ENCODE assay signal across 17 cellular contexts in genomic region chr3:35224571-35225280, GRCh38.
DNase-seq lines count a peak whose midpoint lies in the region; ATAC-seq, FAIRE-seq and TF ChIP-seq lines count a peak whose summit lies in the region.
"Had no signal": no experiment of that assay in that cellular context is flagged by ENCODE, and none has a peak within 500 bp of the region (broad histone marks: within the 10 kb centered on the region; RNA-seq: fewer than 3 reads in every experiment).

No MANE protein-coding gene starts in this region.

- FAIRE-seq in urothelium cell line (lab: Jason Lieb, UNC): no peak
- FAIRE-seq: GM12892 had no signal

- no peak for ATAC-seq in GM21526 (IDR thresholded peaks at IDR 0.05; ENCODE audit: low FRiP score, unreplicated experiment)

- TF ChIP-seq POLR2A in Peyer's patch (IDR thresholded peaks at IDR 0.05): no peak

- H3K36me3 ChIP-seq in Peyer's patch: no peaks in the 10 kb centered on the region
- H3K36me3 ChIP-seq: BLaER1 treated with 17β-estradiol and CSF1 and Interleukin-3, amounts not matched to agents 10 nM and 100 nM; SJCRH30 had no signal

- no peak overlapping the region for H3K4me3 ChIP-seq in astrocyte of the cerebellum (ENCODE audit: low read depth, low read length)
- no peak overlapping the region for H3K4me3 ChIP-seq in Peyer's patch
- H3K4me3 ChIP-seq: BLaER1 treated with 17β-estradiol and CSF1 and Interleukin-3, amounts not matched to agents 10 nM and 100 nM; SJCRH30 had no signal

- no peaks in the 10 kb centered on the region for H3K27me3 ChIP-seq in Peyer's patch
- H3K27me3 ChIP-seq: BLaER1 treated with 17β-estradiol and CSF1 and Interleukin-3, amounts not matched to agents 10 nM and 100 nM; SJCRH30 had no signal

- TF ChIP-seq CTCF in astrocyte of the cerebellum (IDR thresholded peaks at IDR 0.05; ENCODE audit: low read depth, low read length, missing control alignments): no peak
- no peak for TF ChIP-seq CTCF in Peyer's patch (IDR thresholded peaks at IDR 0.05)

- no peaks in the 10 kb centered on the region for H3K9me3 ChIP-seq in Peyer's patch
- H3K9me3 ChIP-seq: SJCRH30 had no signal

- H3K4me1 ChIP-seq in Peyer's patch: no peaks in the 10 kb centered on the region
- H3K4me1 ChIP-seq: BLaER1 treated with 17β-estradiol and CSF1 and Interleukin-3, amounts not matched to agents 10 nM and 100 nM; SJCRH30 had no signal

- DNase-seq in NCI-H1105 treated with DMSO at 0.1 percent for 48 hours (lab: John Stamatoyannopoulos, UW): peak; percentile 20
- DNase-seq in NCI-H1105 (lab: John Stamatoyannopoulos, UW): no peak
- peak; percentile 50 to 80 for DNase-seq in NCI-H446 (lab: John Stamatoyannopoulos, UW)
- peak; percentile 52 for DNase-seq in astrocyte of the cerebellum (ENCODE audit: low read depth)
- peak; percentile 9 for DNase-seq in non-pigmented ciliary epithelial cell (ENCODE audit: low read depth)
- no peak for DNase-seq in urothelium cell line (ENCODE audit: low spot score)
- DNase-seq in Peyer's patch: no peak
- DNase-seq: 8988T, GOT3, KG1, NCI-H146, NCI-H2227 treated with DMSO at 0.1 percent for 48 hours, SJCRH30, SW 1271 had no signal

- in situ Hi-C loops in astrocyte of the cerebellum (cut with HindIII; ENCODE audit: low sequenced_read_pairs): no loop called here

- H3K27ac ChIP-seq in Peyer's patch: no peak overlapping the region
- H3K27ac ChIP-seq: BLaER1 treated with 17β-estradiol and CSF1 and Interleukin-3, amounts not matched to agents 10 nM and 100 nM; SJCRH30 had no signal

Comparison
In these comparisons a context has a peak if more than half of its experiments do, and no peak if none do; other contexts are left out.
1. DNase-seq: peak in NCI-H1105 treated with DMSO at 0.1 percent for 48 hours (single experiment), NCI-H446 (2 of 2), astrocyte of the cerebellum (single experiment) and non-pigmented ciliary epithelial cell (single experiment); none in NCI-H1105 (single experiment), urothelium cell line (single experiment) and Peyer's patch (0 of 3).